Comparison of ENCODE assay signal across 8 cellular contexts in the genomic region with DNA sequence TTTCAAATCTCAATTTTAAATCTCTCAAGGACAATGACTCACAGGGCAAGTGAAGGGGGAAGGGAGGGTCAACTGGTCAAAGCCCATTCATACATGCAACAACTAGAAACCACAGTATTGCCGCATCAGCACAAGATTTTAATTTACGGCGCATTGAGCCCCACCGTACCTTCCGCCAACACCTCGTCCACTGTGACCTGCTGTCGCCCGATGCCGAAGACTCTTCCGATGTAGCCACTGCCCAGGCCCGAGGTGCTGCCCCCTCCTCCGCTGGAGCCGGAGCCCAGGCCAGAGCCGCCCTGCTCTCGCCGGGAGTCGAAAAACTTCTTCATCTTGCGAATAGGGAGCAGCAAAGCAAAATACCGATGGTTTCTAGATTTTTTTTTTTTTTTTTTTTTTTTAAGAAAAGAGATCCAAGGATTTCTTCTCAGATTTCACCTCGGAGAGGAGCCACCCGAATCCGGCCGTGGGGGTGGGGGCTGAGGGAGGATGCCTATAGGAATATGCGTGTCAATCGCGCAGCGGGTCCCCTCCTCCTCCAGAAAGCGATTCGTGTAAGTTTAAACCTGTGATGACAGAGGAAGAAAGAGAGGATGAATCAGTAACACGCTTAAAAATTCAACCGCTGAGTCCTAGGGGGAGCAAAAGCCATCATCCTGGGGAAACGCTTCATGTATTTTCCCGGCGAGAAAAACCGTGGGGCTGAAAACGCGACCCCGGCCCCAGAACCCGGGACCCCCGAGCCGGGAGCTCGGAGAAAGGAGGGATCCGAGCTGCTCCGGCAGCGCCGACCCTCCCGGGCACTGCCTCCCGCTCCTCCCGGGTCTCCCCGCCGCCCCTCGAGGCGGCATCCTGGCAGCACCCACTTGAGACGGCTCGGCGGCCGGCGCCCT. TPM values are rescaled to one million over a fixed set of nuclear protein-coding genes. Genes with fewer than 3 reads are reported as not detected.
DNase-seq lines count a peak whose midpoint lies in the region; ATAC-seq and TF ChIP-seq lines count a peak whose summit lies in the region.

No MANE protein-coding gene starts in this region.

- H3K9me3 Mint-ChIP-seq in Caco-2 (ENCODE audit: unreplicated experiment) = no peaks in the 10 kb centered on the region

- no TSS peak for BruUV-seq in Caco-2 (replicated peaks; lab: Mats Ljungman, UMichigan)

- no peaks in the 10 kb centered on the region for H3K9me3 ChIP-seq in Caco-2
- H3K9me3 ChIP-seq in neuron (ENCODE audit: low read length) = no peaks in the 10 kb centered on the region
- H3K9me3 ChIP-seq in testis = no peaks in the 10 kb centered on the region

- peaks cover 65% of the 10 kb centered on the region for H3K4me1 Mint-ChIP-seq in Caco-2 (ENCODE audit: low read depth, unreplicated experiment)

- H3K27ac Mint-ChIP-seq in Caco-2 (ENCODE audit: unreplicated experiment) = peak overlapping the region; percentile 98

- intact Hi-C loops in Caco-2 (cut with micrococcal nuclease; ENCODE audit: unreplicated experiment) = loop anchor here (1.0 to 5.0 kb wide), 3 partner anchors 71 to 206 kb away; a partner anchor contains a TSS
- intact Hi-C loops in testis (cut with DNase I; ENCODE audit: low total_unique reads) = no loop called here

- H3K4me3 Mint-ChIP-seq in Caco-2 (ENCODE audit: unreplicated experiment) = peak overlapping the region; percentile 96

- peak; percentile 53 to 62 for DNase-seq in Caco-2
- peak; percentile 85 for DNase-seq in RPMI7951 (ENCODE audit: low read depth)
- DNase-seq in activated effector memory CD4-positive, alpha-beta T cell treated with anti-CD3 and anti-CD28 coated beads, Interleukin-2, amount 50 U/mL, for 16 hours = peak; percentile 85
- peak; percentile 85 for DNase-seq in fibroblast of villous mesenchyme (ENCODE audit: low read depth)
- peak; percentile 59 for DNase-seq in testis

- H3K27me3 Mint-ChIP-seq in Caco-2 (ENCODE audit: insufficient read depth, unreplicated experiment) = no peaks in the 10 kb centered on the region

- peak overlapping the region; percentile 64 for H2AFZ ChIP-seq in neuron (ENCODE audit: low read depth, low read length)

- no peaks in the 10 kb centered on the region for H3K36me3 ChIP-seq in Caco-2 (ENCODE audit: control insufficient read depth, insufficient read depth, low read length)
- H3K36me3 ChIP-seq in neuron (ENCODE audit: insufficient read depth, low read length) = no peaks in the 10 kb centered on the region
- H3K36me3 ChIP-seq in testis (ENCODE audit: low read depth, missing control alignments) = no peaks in the 10 kb centered on the region

- H3K4me1 ChIP-seq in Caco-2 = peaks cover 33% of the 10 kb centered on the region
- H3K4me1 ChIP-seq in neuron (ENCODE audit: insufficient read depth, low read length) = peaks cover 34% of the 10 kb centered on the region
- peaks cover 29% of the 10 kb centered on the region for H3K4me1 ChIP-seq in testis

- POLR2A ChIA-PET in Caco-2 (lab: Charles Lee) = interaction anchor here (0.8 to 0.9 kb wide), 2 partner anchors 31 to 61 kb away, joined by 3 to 13 read pairs; no protein-coding TSS in a partner anchor

- TF ChIP-seq POLR2A in testis (IDR thresholded peaks at IDR 0.05) = no peak

- 0 to 1% methylated on average over 34 to 51 of the region's 58 CpGs for WGBS in testis, 2 donors

- ATAC-seq in HG03521 (IDR thresholded peaks at IDR 0.05; ENCODE audit: unreplicated experiment) (peak; percentile 2), GM21360 (IDR thresholded peaks at IDR 0.05; ENCODE audit: unreplicated experiment) (no peak)

- H3K27me3 ChIP-seq in Caco-2 (replicated peaks; ENCODE audit: control insufficient read depth, insufficient read depth, low read length) = no peaks in the 10 kb centered on the region
- no peaks in the 10 kb centered on the region for H3K27me3 ChIP-seq in neuron (ENCODE audit: insufficient read depth, low read length)
- no peaks in the 10 kb centered on the region for H3K27me3 ChIP-seq in testis

- H3K27ac ChIP-seq in testis = peak overlapping the region; percentile 93 to 98

- peaks cover 11% of the 10 kb centered on the region for H3K36me3 Mint-ChIP-seq in Caco-2 (ENCODE audit: insufficient read depth, unreplicated experiment)

- H3K4me3 ChIP-seq in Caco-2 (ENCODE audit: low read depth, low read length) (peak overlapping the region; percentile 85), fibroblast of villous mesenchyme (ENCODE audit: low read depth, low read length) (peak overlapping the region; percentile 85), neuron (ENCODE audit: low read length) (peak overlapping the region; percentile 76), testis (peak overlapping the region; percentile 92 to 95)

- CTCF ChIA-PET in Caco-2 (lab: Charles Lee) = no interaction called here

- no peak for TF ChIP-seq CTCF in Caco-2 (IDR thresholded peaks at IDR 0.05; ENCODE audit: insufficient read depth in 1 of 2, low read depth in 1 of 2, low read length in 1 of 2, severe bottlenecking in 1 of 2, unreplicated experiment in 1 of 2)
- no peak for TF ChIP-seq CTCF in fibroblast of villous mesenchyme (IDR thresholded peaks at IDR 0.05; ENCODE audit: insufficient read depth, low read depth, low read length)
- no peak for TF ChIP-seq CTCF in testis (IDR thresholded peaks at IDR 0.05)

RNA-seq across cellular contexts. Expression of a gene that starts 0.6 kb away (rescaled TPM):
- total RNA-seq in Caco-2 (2022) = 39.7 and 50.8 TPM in 2 replicates
- total RNA-seq in RPMI7951 (2014; rRNA removed; shearing (Covaris generic)) = 33.9 and 44.0 TPM in 2 replicates
- total RNA-seq in fibroblast of villous mesenchyme = 61.5 and 68.2 TPM in 2 replicates
- total RNA-seq in testis = 10 to 100 TPM; 47.9 to 62.1 TPM
- polyA plus RNA-seq in testis (ENCODE audit: insufficient read depth, low read depth, low replicate concordance) = 20.3 TPM
